ENCODE assay signal across 8 cellular contexts in the genomic region with DNA sequence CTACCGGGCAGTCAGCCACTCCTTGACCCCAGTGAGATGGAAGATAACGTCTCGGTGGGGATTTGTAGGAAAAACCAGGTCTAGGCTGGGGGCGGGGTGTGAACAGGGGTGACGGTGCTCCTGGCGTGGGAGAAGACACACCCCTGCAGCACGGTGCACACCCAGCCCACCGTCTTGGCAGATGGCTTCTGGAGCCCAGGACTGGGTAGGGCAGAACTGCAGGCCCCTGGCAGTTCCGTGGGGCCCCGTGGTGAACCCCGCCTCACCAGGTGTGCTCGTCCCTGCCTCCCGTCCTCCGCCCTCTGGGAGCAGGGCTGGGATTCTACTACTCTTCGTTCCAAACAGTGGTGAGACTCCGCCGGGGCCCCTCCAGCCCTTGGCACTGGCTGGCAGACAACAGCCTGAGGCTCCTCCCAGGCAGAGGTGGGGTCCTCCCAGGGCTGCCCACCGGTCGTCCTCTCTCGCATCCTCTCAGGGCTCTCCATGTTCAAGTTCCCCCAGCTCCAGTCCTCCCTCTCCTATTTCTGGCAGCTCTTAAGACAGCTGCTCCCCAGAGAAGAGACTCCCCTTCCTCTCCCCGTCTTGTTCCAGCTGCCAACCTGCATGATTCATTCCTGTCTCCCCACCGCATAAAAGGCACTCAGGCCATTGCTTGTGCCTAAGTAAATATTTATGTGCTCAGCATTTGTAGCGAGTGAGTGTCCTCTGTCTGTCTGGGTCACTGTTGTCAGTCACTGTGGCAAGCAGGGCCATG.
DNase-seq lines count a peak whose midpoint lies in the region; ATAC-seq and TF ChIP-seq lines count a peak whose summit lies in the region.

No MANE protein-coding gene starts in this region.

- H3K27me3 ChIP-seq in mesendoderm (ENCODE audit: insufficient read depth, low read length, poor library complexity) = no peaks in the 10 kb centered on the region
- H3K27me3 ChIP-seq in CD4-positive, alpha-beta T cell (ENCODE audit: control insufficient read depth, insufficient read depth, low read length) = no peaks in the 10 kb centered on the region
- no peaks in the 10 kb centered on the region for H3K27me3 ChIP-seq in A673 (replicated peaks; ENCODE audit: insufficient read depth, low read depth, low read length, poor library complexity)
- H3K27me3 ChIP-seq in WERI-Rb-1 (ENCODE audit: insufficient read depth, low read depth, severe bottlenecking) = no peaks in the 10 kb centered on the region

- no peak overlapping the region for H3K9ac ChIP-seq in mesendoderm (ENCODE audit: low read length)

- H3K27ac ChIP-seq in mesendoderm (ENCODE audit: low read depth, low read length) (no peak overlapping the region), A673 (ENCODE audit: low read depth, low read length, poor library complexity, severe bottlenecking) (no peak overlapping the region), WERI-Rb-1 (no peak overlapping the region)
- H3K27ac ChIP-seq in CD4-positive, alpha-beta T cell (ENCODE audit: low read depth, low read length) = no peak overlapping the region

- TF ChIP-seq CTCF in CD4-positive, alpha-beta T cell (IDR thresholded peaks at IDR 0.05) = no peak
- TF ChIP-seq CTCF in A673 (conservative IDR thresholded peaks at IDR 0.05; ENCODE audit: low read depth, low read length) (no peak), WERI-Rb-1 (IDR thresholded peaks at IDR 0.05; ENCODE audit: low read depth, low read length) (no peak)

- no CpG with 5 or more reads among the region's 23 CpGs for WGBS in mesendoderm (ENCODE audit: extremely low coverage, insufficient coverage, low lambda C conversion rate)

- H3K4me2 ChIP-seq in mesendoderm (ENCODE audit: low read length) = no peak overlapping the region

- no peak overlapping the region for H3K4me3 ChIP-seq in mesendoderm (ENCODE audit: low read length)
- no peak overlapping the region for H3K4me3 ChIP-seq in A673 (ENCODE audit: low read depth, low read length, poor library complexity, severe bottlenecking)
- no peak overlapping the region for H3K4me3 ChIP-seq in WERI-Rb-1 (ENCODE audit: low read depth, low read length)

- H4K8ac ChIP-seq in mesendoderm (ENCODE audit: low read depth, low read length) = no peak overlapping the region

- H3K9me3 Mint-ChIP-seq in CD4-positive, alpha-beta T cell = peaks cover 2% of the 10 kb centered on the region

- no peaks in the 10 kb centered on the region for H3K79me2 ChIP-seq in mesendoderm (ENCODE audit: control insufficient read depth, insufficient read depth, low read length)

- H3K36me3 ChIP-seq in mesendoderm (ENCODE audit: control insufficient read depth, insufficient read depth, low read length) = no peaks in the 10 kb centered on the region
- H3K36me3 ChIP-seq in A673 (ENCODE audit: insufficient read depth, low read length, poor library complexity, severe bottlenecking) = no peaks in the 10 kb centered on the region
- H3K36me3 ChIP-seq in WERI-Rb-1 = no peaks in the 10 kb centered on the region

- intact Hi-C loops in CD4-positive, alpha-beta T cell (cut with DNase I, micrococcal nuclease) = no loop called here
- intact Hi-C loops in A673 (cut with micrococcal nuclease; ENCODE audit: unreplicated experiment) = loop anchor here (5.0 kb wide), 1 partner anchor 58 kb away; no protein-coding TSS in a partner anchor

- H3K18ac ChIP-seq in mesendoderm (ENCODE audit: low read length) = no peak overlapping the region

- no peaks in the 10 kb centered on the region for H3K79me1 ChIP-seq in mesendoderm (ENCODE audit: low read length)

- peaks cover 28% of the 10 kb centered on the region for H3K27me3 Mint-ChIP-seq in CD4-positive, alpha-beta T cell

- no peak overlapping the region for H3K4ac ChIP-seq in mesendoderm (ENCODE audit: low read depth, low read length)

- no peak overlapping the region for H3K4me3 Mint-ChIP-seq in CD4-positive, alpha-beta T cell

- H2BK5ac ChIP-seq in mesendoderm (ENCODE audit: low read length) = no peak overlapping the region

- H3K56ac ChIP-seq in mesendoderm (ENCODE audit: low read length) = peak overlapping the region; percentile 19

- no peak overlapping the region for H3K27ac Mint-ChIP-seq in CD4-positive, alpha-beta T cell

- CTCF ChIA-PET in CD4-positive, alpha-beta T cell (lab: Charles Lee) = no interaction called here
- CTCF ChIA-PET in A673 (lab: Charles Lee) = interaction anchor here (0.6 kb wide), 1 partner anchor 154 kb away, joined by 5 read pairs; no protein-coding TSS in a partner anchor

- no peak for ATAC-seq in CD4-positive, alpha-beta T cell (ENCODE audit: poor library complexity)

- POLR2A ChIA-PET in CD4-positive, alpha-beta T cell (lab: Charles Lee) = no interaction called here
- POLR2A ChIA-PET in A673 (lab: Charles Lee; ENCODE audit: low non-redundant PET) = no interaction called here

- no peak overlapping the region for H2BK120ac ChIP-seq in mesendoderm (ENCODE audit: low read depth, low read length)

- DNase-seq in DMS 273 (lab: John Stamatoyannopoulos, UW; ENCODE audit: unreplicated experiment) (peak; percentile 67), NCI-H1105 (lab: John Stamatoyannopoulos, UW) (peak; percentile 39), astrocyte of the hippocampus (ENCODE audit: low read depth, low spot score) (peak; percentile 89), mesendoderm (peak; percentile 37), A673 (ENCODE audit: low spot score) (no peak), WERI-Rb-1 (no peak)
- no peak for DNase-seq in CD4-positive, alpha-beta T cell
- DNase-seq in effector CD4-positive, alpha-beta T cell = no peak

- H3K4me1 ChIP-seq in mesendoderm (ENCODE audit: control insufficient read depth, low read depth, low read length) = peaks cover 8% of the 10 kb centered on the region
- H3K4me1 ChIP-seq in A673 (ENCODE audit: insufficient read depth, low read length, poor library complexity, severe bottlenecking) = peaks cover 4% of the 10 kb centered on the region

- no TSS peak for BruUV-seq in A673 (replicated peaks; lab: Mats Ljungman, UMichigan)

- H4K5ac ChIP-seq in mesendoderm (ENCODE audit: low read length) = no peak overlapping the region

- no peaks in the 10 kb centered on the region for H3K9me3 ChIP-seq in CD4-positive, alpha-beta T cell (ENCODE audit: control insufficient read depth, low read length)
- peaks cover 3% of the 10 kb centered on the region for H3K9me3 ChIP-seq in A673 (ENCODE audit: low read depth, low read length, poor library complexity, severe bottlenecking)
- peaks cover 4% of the 10 kb centered on the region for H3K9me3 ChIP-seq in WERI-Rb-1 (ENCODE audit: severe bottlenecking)

- H3K4me1 Mint-ChIP-seq in CD4-positive, alpha-beta T cell (ENCODE audit: low read depth) = no peaks in the 10 kb centered on the region

- H3K36me3 Mint-ChIP-seq in CD4-positive, alpha-beta T cell (ENCODE audit: low read depth) = no peaks in the 10 kb centered on the region

- no peak overlapping the region for H2AK5ac ChIP-seq in mesendoderm (ENCODE audit: low read length)

- H2BK15ac ChIP-seq in mesendoderm (replicated peaks; ENCODE audit: low read depth) = no peak overlapping the region

- H3K23ac ChIP-seq in mesendoderm (ENCODE audit: low read length) = no peak overlapping the region

Comparison
In these comparisons a context has a peak if more than half of its experiments do, and no peak if none do; other contexts are left out.
1. DNase-seq: peak in DMS 273 (single experiment), NCI-H1105 (single experiment), astrocyte of the hippocampus (single experiment) and mesendoderm (single experiment); none in CD4-positive, alpha-beta T cell (0 of 10), A673 (single experiment), WERI-Rb-1 (single experiment) and effector CD4-positive, alpha-beta T cell (single experiment).